10 cellular contexts compared by ENCODE assay signal in the genomic region with DNA sequence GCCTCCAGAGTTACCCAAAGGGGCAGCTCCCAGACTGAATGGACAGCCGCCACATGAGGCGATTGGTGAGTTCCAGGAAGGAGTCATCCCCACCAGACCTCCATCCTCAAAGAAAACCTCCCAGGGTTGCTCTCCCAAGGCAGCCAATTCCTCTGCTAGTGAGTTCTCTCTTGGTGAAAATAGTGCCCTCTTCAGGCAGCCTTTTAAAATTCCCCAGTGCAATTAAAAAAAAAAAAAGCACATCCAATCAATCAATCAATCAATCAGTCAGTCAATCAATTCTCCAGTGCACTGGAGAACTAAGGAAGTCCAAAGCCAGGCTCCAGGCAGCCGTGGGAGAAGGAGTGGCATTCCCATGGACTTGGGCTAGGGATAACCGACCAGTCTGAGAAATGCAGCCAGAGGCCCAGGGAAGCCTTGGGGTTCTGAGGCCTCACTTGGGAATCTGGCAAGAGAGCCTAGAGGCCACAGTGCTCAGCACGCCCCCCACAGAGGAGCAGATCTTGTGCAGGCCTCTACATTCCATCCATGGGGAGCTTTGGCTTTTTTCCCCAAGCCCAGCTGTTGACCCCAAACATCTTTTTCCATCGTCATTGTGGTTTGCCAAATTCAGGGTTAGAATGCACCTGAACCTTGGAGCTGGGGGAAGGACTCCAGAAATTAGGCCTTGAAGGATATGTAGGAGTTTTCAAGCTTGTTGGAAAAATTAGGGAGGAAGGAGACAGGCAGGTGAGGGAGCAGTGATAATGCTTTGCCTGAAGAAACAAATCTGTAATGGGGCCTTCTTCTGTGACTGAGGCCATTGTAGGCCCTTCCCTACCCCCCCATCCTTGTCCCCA. TPM values are rescaled to one million over a fixed set of nuclear protein-coding genes. Genes with fewer than 3 reads are reported as not detected.
DNase-seq lines count a peak whose midpoint lies in the region; ATAC-seq and TF ChIP-seq lines count a peak whose summit lies in the region.
"Had no signal": no experiment of that assay in that cellular context is flagged by ENCODE, and none has a peak within 500 bp of the region (broad histone marks: within the 10 kb centered on the region; RNA-seq: fewer than 3 reads in every experiment).

No MANE protein-coding gene starts in this region.

- peaks cover 5% of the 10 kb centered on the region; the same call in 1 of the 2 replicates for H3K36me3 ChIP-seq in PC-3 (ENCODE audit: low read depth, low read length)
- H3K36me3 ChIP-seq in transverse colon = no peaks in the 10 kb centered on the region
- H3K36me3 ChIP-seq: ovary had no signal

- H3K79me2 ChIP-seq in PC-3 (ENCODE audit: low read length) = peaks cover 10% of the 10 kb centered on the region; the same call in 1 of the 2 replicates

- H3K4me3 Mint-ChIP-seq in activated CD8-positive, alpha-beta T cell treated with anti-CD3 and anti-CD28 coated beads for 36 hours = no peak overlapping the region
- H3K4me3 Mint-ChIP-seq in activated CD8-positive, alpha-beta T cell treated with anti-CD3 and anti-CD28 coated beads, Interleukin-2, amount 10 ng/mL, durations not matched to agents 7 days and 5 days = no peak overlapping the region

- intact Hi-C loops in activated CD8-positive, alpha-beta T cell treated with anti-CD3 and anti-CD28 coated beads for 36 hours (cut with micrococcal nuclease) = no loop called here
- intact Hi-C loops in PC-3 (cut with micrococcal nuclease) = no loop called here
- intact Hi-C loops in transverse colon (cut with DNase I; ENCODE audit: low total_unique reads) = no loop called here

- TF ChIP-seq CTCF in activated CD8-positive, alpha-beta T cell treated with anti-CD3 and anti-CD28 coated beads for 36 hours (IDR thresholded peaks at IDR 0.05) = peak; percentile 35
- peak; percentile 58; the same call in 1 of the 2 replicates for TF ChIP-seq CTCF in PC-3 (conservative IDR thresholded peaks at IDR 0.05; ENCODE audit: low read depth, low read length)
- TF ChIP-seq CTCF in transverse colon (IDR thresholded peaks at IDR 0.05) = peak in 3 of 5 experiments; percentile 3 to 26 (median 10)

- H3K4me1 Mint-ChIP-seq in activated CD8-positive, alpha-beta T cell treated with anti-CD3 and anti-CD28 coated beads for 36 hours (ENCODE audit: low read depth) = peaks cover 3% of the 10 kb centered on the region
- H3K4me1 Mint-ChIP-seq in activated CD8-positive, alpha-beta T cell treated with anti-CD3 and anti-CD28 coated beads, Interleukin-2, amount 10 ng/mL, durations not matched to agents 7 days and 5 days (ENCODE audit: low read depth) = no peaks in the 10 kb centered on the region

- no peak for DNase-seq in activated CD8-positive, alpha-beta T cell treated with anti-CD3 and anti-CD28 coated beads for 36 hours
- no peak for DNase-seq in activated CD8-positive, alpha-beta T cell treated with anti-CD3 and anti-CD28 coated beads, Interleukin-2, amount 10 ng/mL, durations not matched to agents 7 days and 5 days
- peak; percentile 17 for DNase-seq in PC-3
- peak; percentile 17 to 26 for DNase-seq in erythroblast (lab: John Stamatoyannopoulos, UW)
- DNase-seq in transverse colon = no peak
- no peak for DNase-seq in LoVo (ENCODE audit: low spot score)
- DNase-seq: NCI-H2029 treated with DMSO at 0.1 percent for 48 hours, ovary had no signal

- in situ Hi-C loops in transverse colon (cut with MboI; ENCODE audit: low pct_ligation_motif_present in 1 of 4, low pct_unique_long_range_greater_than_20kb in 1 of 4, low sequenced_read_pairs in 3 of 4) = no loop called here

- POLR2A ChIA-PET in activated CD8-positive, alpha-beta T cell treated with anti-CD3 and anti-CD28 coated beads for 36 hours (lab: Charles Lee) = interaction anchor here (0.9 kb wide), 1 partner anchor 120 kb away, joined by 3 read pairs; no protein-coding TSS in a partner anchor
- POLR2A ChIA-PET in activated CD8-positive, alpha-beta T cell treated with anti-CD3 and anti-CD28 coated beads, Interleukin-2, amount 10 ng/mL, durations not matched to agents 7 days and 5 days (lab: Charles Lee) = no interaction called here
- POLR2A ChIA-PET in PC-3 (lab: Charles Lee; ENCODE audit: unreplicated experiment) = no interaction called here

- peaks cover 49% of the 10 kb centered on the region for H3K4me1 ChIP-seq in PC-3 (ENCODE audit: insufficient read depth, low read length)
- peaks cover 0 to 31% (median 20%) of the 10 kb centered on the region in 4 donors for H3K4me1 ChIP-seq in transverse colon

- H3K9me2 ChIP-seq in PC-3 (replicated peaks; ENCODE audit: low read length) = no peaks in the 10 kb centered on the region

- H3K27ac ChIP-seq in PC-3 (ENCODE audit: low read length) = peak overlapping the region; percentile 81
- H3K27ac ChIP-seq in transverse colon = peak overlapping the region; percentile 66 to 71 (median 68)
- H3K27ac ChIP-seq: ovary had no signal

- H3K9me3 ChIP-seq in PC-3 (ENCODE audit: low read length) (no peaks in the 10 kb centered on the region), transverse colon (no peaks in the 10 kb centered on the region)
- H3K9me3 ChIP-seq: ovary had no signal

- H3K9ac ChIP-seq in PC-3 (ENCODE audit: low read length) = no peak overlapping the region

- H3K4me2 ChIP-seq in PC-3 (ENCODE audit: low read length) = no peak overlapping the region

- no peak overlapping the region for H3K27ac Mint-ChIP-seq in activated CD8-positive, alpha-beta T cell treated with anti-CD3 and anti-CD28 coated beads for 36 hours
- H3K27ac Mint-ChIP-seq in activated CD8-positive, alpha-beta T cell treated with anti-CD3 and anti-CD28 coated beads, Interleukin-2, amount 10 ng/mL, durations not matched to agents 7 days and 5 days = no peak overlapping the region

- WGBS in transverse colon (ENCODE audit: low coverage in 1 of 2), 2 donors = 71% methylated on average over 6 of the region's 6 CpGs; no CpG with 5 or more reads in 1 of the 2 donors

- CTCF ChIA-PET in activated CD8-positive, alpha-beta T cell treated with anti-CD3 and anti-CD28 coated beads for 36 hours (lab: Charles Lee) = interaction anchor here (0.9 kb wide), 1 partner anchor 142 kb away, joined by 3 read pairs; no protein-coding TSS in a partner anchor
- CTCF ChIA-PET in activated CD8-positive, alpha-beta T cell treated with anti-CD3 and anti-CD28 coated beads, Interleukin-2, amount 10 ng/mL, durations not matched to agents 7 days and 5 days (lab: Charles Lee) = interaction anchor here (0.9 to 1.0 kb wide), 2 partner anchors 15 to 189 kb away, joined by 3 read pairs; no protein-coding TSS in a partner anchor
- CTCF ChIA-PET in PC-3 (lab: Charles Lee) = no interaction called here

- H3K9me3 Mint-ChIP-seq in activated CD8-positive, alpha-beta T cell treated with anti-CD3 and anti-CD28 coated beads for 36 hours = no peaks in the 10 kb centered on the region
- no peaks in the 10 kb centered on the region for H3K9me3 Mint-ChIP-seq in activated CD8-positive, alpha-beta T cell treated with anti-CD3 and anti-CD28 coated beads, Interleukin-2, amount 10 ng/mL, durations not matched to agents 7 days and 5 days (ENCODE audit: insufficient read depth)

- no peak for ATAC-seq in activated CD8-positive, alpha-beta T cell treated with anti-CD3 and anti-CD28 coated beads for 36 hours
- ATAC-seq in activated CD8-positive, alpha-beta T cell treated with anti-CD3 and anti-CD28 coated beads, Interleukin-2, amount 10 ng/mL, durations not matched to agents 7 days and 5 days = no peak
- no peak for ATAC-seq in PC-3
- no peak for ATAC-seq in HG02885 (IDR thresholded peaks at IDR 0.05; ENCODE audit: poor library complexity, unreplicated experiment)
- no peak for ATAC-seq in GM18870 (IDR thresholded peaks at IDR 0.05; ENCODE audit: unreplicated experiment)

- H3F3A ChIP-seq in PC-3 (ENCODE audit: low read length, unreplicated experiment) = no peaks in the 10 kb centered on the region

- H3K36me3 Mint-ChIP-seq in activated CD8-positive, alpha-beta T cell treated with anti-CD3 and anti-CD28 coated beads for 36 hours (ENCODE audit: low read depth) = no peaks in the 10 kb centered on the region
- no peaks in the 10 kb centered on the region for H3K36me3 Mint-ChIP-seq in activated CD8-positive, alpha-beta T cell treated with anti-CD3 and anti-CD28 coated beads, Interleukin-2, amount 10 ng/mL, durations not matched to agents 7 days and 5 days (ENCODE audit: low read depth)

- no peaks in the 10 kb centered on the region for H4K20me1 ChIP-seq in PC-3 (ENCODE audit: low read length)

- H2AFZ ChIP-seq in PC-3 (ENCODE audit: low read length) = no peak overlapping the region

- H3K4me3 ChIP-seq in PC-3 (ENCODE audit: low read length) (no peak overlapping the region), transverse colon (no peak overlapping the region)
- H3K4me3 ChIP-seq: ovary had no signal

- BruUV-seq in PC-3 (replicated peaks; lab: Mats Ljungman, UMichigan) = no TSS peak

- TF ChIP-seq EP300 in transverse colon (IDR thresholded peaks at IDR 0.05; ENCODE audit: low read depth) = no peak

- H3K27me3 Mint-ChIP-seq in activated CD8-positive, alpha-beta T cell treated with anti-CD3 and anti-CD28 coated beads for 36 hours = peaks cover 30% of the 10 kb centered on the region
- peaks cover 23% of the 10 kb centered on the region for H3K27me3 Mint-ChIP-seq in activated CD8-positive, alpha-beta T cell treated with anti-CD3 and anti-CD28 coated beads, Interleukin-2, amount 10 ng/mL, durations not matched to agents 7 days and 5 days (ENCODE audit: low read depth)

- H3K27me3 ChIP-seq in PC-3 (ENCODE audit: low read length) (no peaks in the 10 kb centered on the region), transverse colon (peaks cover 15% of the 10 kb centered on the region)
- H3K27me3 ChIP-seq: ovary had no signal

- no peak for TF ChIP-seq POLR2A in erythroblast (IDR thresholded peaks at IDR 0.05; ENCODE audit: low read length)
- no peak for TF ChIP-seq POLR2A in transverse colon (IDR thresholded peaks at IDR 0.05)

RNA-seq across cellular contexts. Expression of gene PAQR5, which starts 4.8 kb away (rescaled TPM):
- total RNA-seq in activated CD8-positive, alpha-beta T cell treated with anti-CD3 and anti-CD28 coated beads for 36 hours = under 1 TPM in 1 of 2 experiments, not detected in 1; 0.14 TPM
- not detected for total RNA-seq in activated CD8-positive, alpha-beta T cell treated with anti-CD3 and anti-CD28 coated beads, Interleukin-2, amount 10 ng/mL, durations not matched to agents 7 days and 5 days
- total RNA-seq in PC-3 (2014; rRNA removed) (12.2 and 16.5 TPM in 2 replicates), transverse colon (10 to 100 TPM; 21.1 to 80.0 (median 48.9) TPM)

Comparison
In these comparisons a context has a peak if more than half of its experiments do, and no peak if none do; other contexts are left out.
1. DNase-seq: peak in PC-3 (single experiment) and erythroblast (2 of 2); none in activated CD8-positive, alpha-beta T cell treated with anti-CD3 and anti-CD28 coated beads for 36 hours (single experiment), activated CD8-positive, alpha-beta T cell treated with anti-CD3 and anti-CD28 coated beads, Interleukin-2, amount 10 ng/mL, durations not matched to agents 7 days and 5 days (single experiment), transverse colon (single experiment) and LoVo (single experiment).
2. RNA of gene PAQR5, which starts 4.8 kb away (total RNA-seq): 21.1 to 80.0 TPM in transverse colon and 12.2 to 16.5 TPM in PC-3; 0.14 TPM in activated CD8-positive, alpha-beta T cell treated with anti-CD3 and anti-CD28 coated beads for 36 hours and not detected in activated CD8-positive, alpha-beta T cell treated with anti-CD3 and anti-CD28 coated beads, Interleukin-2, amount 10 ng/mL, durations not matched to agents 7 days and 5 days; every median in the first group is over 10 times any median in the second.
3. Peak in every context shown above with its lines, with median percentiles within 50 percentile points of each other: CTCF ChIP-seq.